Comparison of ENCODE assay signal across 18 cellular contexts in the genomic region with DNA sequence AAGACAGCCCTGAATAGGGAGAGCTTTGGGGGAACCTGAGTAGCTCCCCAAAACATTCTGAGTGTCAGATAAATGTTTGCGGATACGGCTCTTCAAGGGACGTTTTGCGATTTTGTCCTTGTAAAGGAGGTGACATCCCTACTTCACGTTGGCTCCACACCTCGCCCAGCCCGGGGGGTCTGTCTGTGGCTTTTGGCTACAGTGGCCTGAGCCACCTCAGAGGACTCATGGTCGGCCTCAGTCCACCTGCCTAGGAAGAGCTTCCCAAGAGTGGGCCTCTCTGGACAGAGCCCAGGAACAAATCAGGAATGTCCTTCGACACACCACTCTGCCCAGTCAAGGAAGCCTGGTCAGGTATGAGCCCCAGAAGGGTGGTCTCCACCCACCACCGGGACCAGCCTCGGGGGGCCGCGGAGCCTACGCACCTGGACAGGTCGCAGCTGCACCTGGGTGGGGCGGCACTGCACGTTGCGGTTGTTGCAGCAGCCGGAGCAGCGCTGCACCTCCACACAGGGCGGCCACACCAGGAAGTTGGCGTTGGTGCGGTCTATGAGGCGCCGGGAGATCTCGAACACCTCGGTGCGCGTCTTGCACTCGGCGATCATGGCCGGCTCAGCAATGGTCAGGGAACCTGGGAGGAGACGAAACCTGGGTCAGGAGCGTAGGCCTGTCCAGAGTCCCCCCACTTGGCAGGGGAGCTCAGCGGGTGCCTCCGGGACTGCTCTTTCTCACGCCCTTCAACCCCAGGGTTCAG. TPM values are rescaled to one million over a fixed set of nuclear protein-coding genes. Genes with fewer than 3 reads are reported as not detected.
"Had no signal": no experiment of that assay in that cellular context is flagged by ENCODE, and none has a peak within 500 bp of the region (broad histone marks: within the 10 kb centered on the region; RNA-seq: fewer than 3 reads in every experiment).

No MANE protein-coding gene starts in this region.

- H3K27ac ChIP-seq: foreskin keratinocyte, neutrophil, pancreas, testis had no signal

- H3K27me3 ChIP-seq: foreskin keratinocyte, pancreas, testis had no signal

- H3K36me3 ChIP-seq: neutrophil had no signal

- ATAC-seq: activated T-helper 17 cell treated with anti-CD3 and anti-CD28 coated beads, Interleukin-2, amount 50 U/mL, for 72 hours; foreskin keratinocyte; left colon; psoas muscle; right cardiac atrium; stimulated activated effector memory CD8-positive, alpha-beta T cell treated with anti-CD3 and anti-CD28 coated beads, Interleukin-12 subunit alpha, Interleukin-12 subunit beta, amount 100 ng/mL, for 72 hours had no signal

- DNase-seq: activated naive CD8-positive, alpha-beta T cell treated with anti-CD3 and anti-CD28 coated beads for 36 hours; activated T-cell treated with anti-CD3 and anti-CD28 coated beads, Interleukin-2, amount 50 U/mL, for 1 hour; central memory CD4-positive, alpha-beta T cell; effector CD8-positive, alpha-beta T cell; foreskin keratinocyte; hippocampal formation; left colon; stimulated activated CD4-positive, alpha-beta T cell treated with anti-CD3 and anti-CD28 coated beads, Interleukin-1b, Interleukin-23, amount 100 ng/mL, for 48 hours; stomach; T1000; testis had no signal

- H3K9me3 ChIP-seq: neutrophil, pancreas, psoas muscle, stomach, testis had no signal

- H3K4me3 ChIP-seq: pancreas, psoas muscle, stomach, testis had no signal

RNA-seq across cellular contexts. Expression of gene PDGFB, which starts 13.4 kb away (rescaled TPM):
- total RNA-seq: natural killer cell treated with Interleukin-12 subunit alpha and Interleukin-12 subunit beta and Interleukin-15 and Interleukin-18, amount 100 ng/mL, for 72 hours had no signal
